Comparison of ENCODE assay signal across 10 cellular contexts in genomic region chr15:58329781-58330467, GRCh38.
DNase-seq lines count a peak whose midpoint lies in the region; ATAC-seq, FAIRE-seq and TF ChIP-seq lines count a peak whose summit lies in the region.
"Had no signal": no experiment of that assay in that cellular context is flagged by ENCODE, and none has a peak within 500 bp of the region (broad histone marks: within the 10 kb centered on the region; RNA-seq: fewer than 3 reads in every experiment).

No MANE protein-coding gene starts in this region.

- H3K4me1 Mint-ChIP-seq in GM23338: peaks cover 36% of the 10 kb centered on the region

- ATAC-seq in GM23338: peak; percentile 33
- peak; percentile 50 to 53 for ATAC-seq in gastrocnemius medialis
- ATAC-seq in HG02759 (IDR thresholded peaks at IDR 0.05; ENCODE audit: unreplicated experiment): no peak
- ATAC-seq in GM21619 (IDR thresholded peaks at IDR 0.05; ENCODE audit: unreplicated experiment): no peak

- H3K27ac Mint-ChIP-seq in GM23338: peak overlapping the region; percentile 61

- H3K27me3 ChIP-seq in GM23338 (ENCODE audit: insufficient read depth) (no peaks in the 10 kb centered on the region), gastrocnemius medialis (no peaks in the 10 kb centered on the region)

- no peak overlapping the region for H3K4me3 Mint-ChIP-seq in GM23338

- H3K27ac ChIP-seq in GM23338 (ENCODE audit: low read depth): no peak overlapping the region
- H3K27ac ChIP-seq in VCaP: peak overlapping the region; percentile 99
- H3K27ac ChIP-seq in kidney (ENCODE audit: low read depth in 2 of 2, low read length in 2 of 2): peak overlapping the region; percentile 16 to 77
- H3K27ac ChIP-seq in gastrocnemius medialis: peak overlapping the region; percentile 90 to 97 (median 92)

- TF ChIP-seq POLR2A in gastrocnemius medialis (IDR thresholded peaks at IDR 0.05): peak; percentile 15 to 26

- H3K9me3 ChIP-seq in kidney (ENCODE audit: control insufficient read depth in 1 of 2, low read length in 2 of 2) (peaks cover 0 to 8% of the 10 kb centered on the region in 2 donors), gastrocnemius medialis (no peaks in the 10 kb centered on the region)
- H3K9me3 ChIP-seq: thoracic aorta had no signal

- no peak for FAIRE-seq in kidney (lab: Jason Lieb, UNC)

- H3K9me2 ChIP-seq in GM23338 (ENCODE audit: insufficient read depth): 0 out of 2 replicates have a peak, but pooled peaks cover 2% of the 10 kb centered on the region

- DNase-seq in GM23338 (ENCODE audit: low spot score): no peak
- DNase-seq in kidney: peak; percentile 72
- peak; percentile 74 to 83 for DNase-seq in gastrocnemius medialis
- DNase-seq in effector CD8-positive, alpha-beta T cell (lab: John Stamatoyannopoulos, UW): no peak
- DNase-seq in posterior cingulate gyrus: no peak
- DNase-seq: activated CD4-positive, alpha-beta T cell treated with anti-CD3 and anti-CD28 coated beads, Interleukin-2, amount 50 U/mL, for 4 hours had no signal

- no peak overlapping the region for H3K9ac ChIP-seq in kidney (ENCODE audit: low read length in 2 of 2)

- no peaks in the 10 kb centered on the region for H3K79me2 ChIP-seq in GM23338 (replicated peaks; ENCODE audit: insufficient read depth)

- H3K36me3 Mint-ChIP-seq in GM23338 (ENCODE audit: low read depth): no peaks in the 10 kb centered on the region; the same call in 2 of the 3 replicates

- H3K4me3 ChIP-seq in GM23338: no peak overlapping the region
- no peak overlapping the region for H3K4me3 ChIP-seq in kidney (ENCODE audit: low read length in 2 of 2)
- H3K4me3 ChIP-seq in gastrocnemius medialis: no peak overlapping the region
- H3K4me3 ChIP-seq: thoracic aorta had no signal

- no peak for TF ChIP-seq CTCF in GM23338 (conservative IDR thresholded peaks at IDR 0.05; ENCODE audit: low read depth in 2 of 2)
- TF ChIP-seq CTCF in VCaP (conservative IDR thresholded peaks at IDR 0.05): no peak
- TF ChIP-seq CTCF in kidney (IDR thresholded peaks at IDR 0.05; ENCODE audit: borderline replicate concordance, extremely low read depth, insufficient read depth): no peak
- no peak for TF ChIP-seq CTCF in gastrocnemius medialis (IDR thresholded peaks at IDR 0.05 in 4 of 5, conservative IDR thresholded peaks at IDR 0.05 in 1 of 5)

- in situ Hi-C loops in gastrocnemius medialis (cut with MboI; ENCODE audit: low sequenced_read_pairs in 4 of 4): loop anchor here in 3 of 4 donors (10.0 to 25.0 kb wide), 2 partner anchors 65 to 93 kb away; no protein-coding TSS in a partner anchor

- peaks cover 6% of the 10 kb centered on the region; the same call in 2 of the 3 replicates for H3K9me3 Mint-ChIP-seq in GM23338

- peak overlapping the region; percentile 88 for H2AFZ ChIP-seq in GM23338

- no peaks in the 10 kb centered on the region for H4K20me1 ChIP-seq in GM23338 (replicated peaks; ENCODE audit: insufficient read depth)

- H3K27me3 Mint-ChIP-seq in GM23338 (ENCODE audit: insufficient read depth, low read depth, poor library complexity): peaks cover 8% of the 10 kb centered on the region

- H3K36me3 ChIP-seq in GM23338 (ENCODE audit: insufficient read depth) (no peaks in the 10 kb centered on the region), kidney (ENCODE audit: control insufficient read depth in 1 of 2, insufficient read depth in 2 of 2, low read length in 2 of 2) (no peaks in the 10 kb centered on the region), gastrocnemius medialis (no peaks in the 10 kb centered on the region)
- H3K36me3 ChIP-seq: thoracic aorta had no signal

- H3K4me2 ChIP-seq in GM23338: 0 out of 2 replicates have a peak overlapping the region, but pooled peaks have one; percentile 43

- intact Hi-C loops in kidney (cut with DNase I) (no loop called here), gastrocnemius medialis (cut with DNase I; ENCODE audit: low total_unique reads) (loop anchor here (2.0 to 5.0 kb wide), 2 partner anchors 83 to 603 kb away; partner anchors contain the start of gene SLTM), posterior cingulate gyrus (cut with DNase I) (no loop called here)

- peaks cover 33% of the 10 kb centered on the region for H3K4me1 ChIP-seq in GM23338 (ENCODE audit: insufficient read depth)
- H3K4me1 ChIP-seq in kidney (ENCODE audit: control insufficient read depth in 1 of 2, insufficient read depth in 1 of 2, low read depth in 1 of 2, low read length in 2 of 2): peaks cover 16 to 23% of the 10 kb centered on the region in 2 donors
- peaks cover 44% of the 10 kb centered on the region in 2 donors for H3K4me1 ChIP-seq in gastrocnemius medialis

- H3F3A ChIP-seq in GM23338 (replicated peaks; ENCODE audit: low read depth): no peaks in the 10 kb centered on the region

TF ChIP-seq in GM23338, 12 proteins besides CTCF, POLR2A, EP300 and RAD21 (continues in another document):
- TF ChIP-seq ZNF114 (CRISPR knock-in tag; IDR thresholded peaks at IDR 0.05) (no peak), JUNB (IDR thresholded peaks at IDR 0.05; ENCODE audit: unreplicated experiment) (no peak), STAT1 (IDR thresholded peaks at IDR 0.05; ENCODE audit: unreplicated experiment) (no peak), ETS1 (IDR thresholded peaks at IDR 0.05) (no peak), POLR2AphosphoS5 (IDR thresholded peaks at IDR 0.05; ENCODE audit: low read depth) (no peak), REST (IDR thresholded peaks at IDR 0.05; ENCODE audit: unreplicated experiment) (no peak), EZH2 (IDR thresholded peaks at IDR 0.05; ENCODE audit: low read depth, unreplicated experiment) (no peak)

Comparison
In these comparisons a context has a peak if more than half of its experiments do, and no peak if none do; other contexts are left out.
1. ATAC-seq: peak in GM23338 (single experiment) and gastrocnemius medialis (2 of 2); none in HG02759 (single experiment) and GM21619 (single experiment).
2. DNase-seq: peak in kidney (single experiment) and gastrocnemius medialis (2 of 2); none in GM23338 (single experiment), effector CD8-positive, alpha-beta T cell (single experiment) and posterior cingulate gyrus (0 of 10).